In genomic region chr21:40841524-40842196, GRCh38 we compare ENCODE assay signal across 7 cellular contexts. TPM values are rescaled to one million over a fixed set of nuclear protein-coding genes. Genes with fewer than 3 reads are reported as not detected.
DNase-seq lines count a peak whose midpoint lies in the region; ATAC-seq and TF ChIP-seq lines count a peak whose summit lies in the region.

No MANE protein-coding gene starts in this region.

- no peak overlapping the region; the same call in 1 of the 2 replicates for H3K4me3 ChIP-seq in IMR-90 (ENCODE audit: insufficient read depth, low read depth, low read length)
- H3K4me3 ChIP-seq in sigmoid colon = peak overlapping the region in 3 of 4 donors; percentile 24 to 44 (median 28)

- DNase-seq in IMR-90 (no peak), NCI-H82 treated with DMSO at 0.1 percent for 48 hours (lab: John Stamatoyannopoulos, UW; ENCODE audit: unreplicated experiment) (peak; percentile 71), left cardiac atrium (peak; percentile 43), sigmoid colon (no peak), T-helper 2 cell (no peak)

- no peak overlapping the region for H2AK9ac ChIP-seq in IMR-90 (replicated peaks; ENCODE audit: low read depth, low read length, poor library complexity)

- CTCF ChIA-PET in IMR-90 (lab: Yijun Ruan, JAX) = no interaction called here

- H3K4me2 ChIP-seq in IMR-90 (ENCODE audit: low read depth, low read length) = peak overlapping the region; percentile 39; the same call in 1 of the 2 replicates

- H2AK5ac ChIP-seq in IMR-90 (ENCODE audit: low read depth, low read length) = no peak overlapping the region

- no peak for TF ChIP-seq POLR2A in IMR-90 (IDR thresholded peaks at IDR 0.05; ENCODE audit: low read depth, low read length)
- no peak for TF ChIP-seq POLR2A in sigmoid colon (IDR thresholded peaks at IDR 0.05)

- H3K9me3 ChIP-seq in IMR-90 (ENCODE audit: control insufficient read depth, insufficient read depth, low read length) (peaks cover 14% of the 10 kb centered on the region), sigmoid colon (no peaks in the 10 kb centered on the region)

- H3K79me1 ChIP-seq in IMR-90 (ENCODE audit: low read depth in 1 of 2, low read length in 2 of 2) = no peaks in the 10 kb centered on the region

- peak overlapping the region; percentile 14 for H2AFZ ChIP-seq in IMR-90 (replicated peaks; ENCODE audit: low read length, poor library complexity)

- H3K27ac ChIP-seq in IMR-90 (ENCODE audit: insufficient read depth, low read length) (no peak overlapping the region), sigmoid colon (no peak overlapping the region)

- no peak overlapping the region for H3K14ac ChIP-seq in IMR-90 (replicated peaks; ENCODE audit: low read depth, low read length)

- dilution Hi-C loops in IMR-90 (cut with HindIII; ENCODE audit: low sequenced_read_pairs, unreplicated experiment) = no loop called here

- H3K9ac ChIP-seq in IMR-90 (ENCODE audit: low read depth, low read length) = no peak overlapping the region

- POLR2A ChIA-PET in IMR-90 (lab: Charles Lee; ENCODE audit: unreplicated experiment) = no interaction called here

- H3K36me3 ChIP-seq in IMR-90 (ENCODE audit: control insufficient read depth, insufficient read depth, low read length) (no peaks in the 10 kb centered on the region), sigmoid colon (no peaks in the 10 kb centered on the region)

- no peak overlapping the region for H3K4ac ChIP-seq in IMR-90 (ENCODE audit: low read depth, low read length)

- TF ChIP-seq CTCF in IMR-90 (conservative IDR thresholded peaks at IDR 0.05; ENCODE audit: low read depth, low read length) (peak; percentile 21; the same call in 1 of the 2 replicates), sigmoid colon (IDR thresholded peaks at IDR 0.05) (peak in 1 of 4 experiments; percentile 33)

- intact Hi-C loops in IMR-90 (cut with micrococcal nuclease) = no loop called here
- intact Hi-C loops in left cardiac atrium (cut with DNase I) = loop anchor here in 1 of 2 donors (10.0 kb wide), 1 partner anchor 377 kb away; no protein-coding TSS in a partner anchor
- intact Hi-C loops in sigmoid colon (cut with DNase I) = loop anchor here (10.0 kb wide), 1 partner anchor 223 kb away; no protein-coding TSS in a partner anchor

- H2BK120ac ChIP-seq in IMR-90 (ENCODE audit: low read depth, low read length) = no peak overlapping the region

- 4% methylated on average over 13 of the region's 39 CpGs; no CpG with 5 or more reads in 1 of the 2 experiments for WGBS in IMR-90 (ENCODE audit: extremely low coverage in 2 of 2, insufficient read length in 1 of 2), 2 experiments
- 4 to 16% methylated on average over 39 of the region's 39 CpGs for WGBS in sigmoid colon, 2 donors

- no peak overlapping the region for H2BK15ac ChIP-seq in IMR-90 (ENCODE audit: low read depth, low read length)

- H4K20me1 ChIP-seq in IMR-90 (ENCODE audit: insufficient read depth, low read length) = no peaks in the 10 kb centered on the region

- no peak overlapping the region for H4K91ac ChIP-seq in IMR-90 (ENCODE audit: insufficient read depth, low read depth, low read length)

- TF ChIP-seq EP300 in sigmoid colon (IDR thresholded peaks at IDR 0.05) = no peak

- no peak overlapping the region for H3K23ac ChIP-seq in IMR-90 (ENCODE audit: low read depth, low read length)

- no peak overlapping the region for H2BK20ac ChIP-seq in IMR-90 (ENCODE audit: low read depth, low read length)

- no TSS peak for BruUV-seq in IMR-90 (replicated peaks; lab: Mats Ljungman, UMichigan)

- H3K4me1 ChIP-seq in IMR-90 (ENCODE audit: control insufficient read depth, insufficient read depth, low read length) (no peaks in the 10 kb centered on the region), sigmoid colon (peaks cover 0 to 25% (median 8%) of the 10 kb centered on the region in 4 donors)

- no peak overlapping the region for H4K8ac ChIP-seq in IMR-90 (ENCODE audit: low read depth in 2 of 2, low read length in 2 of 2)

- no peaks in the 10 kb centered on the region for H3K9me1 ChIP-seq in IMR-90 (ENCODE audit: insufficient read depth, low read length)

- no peak overlapping the region for H2BK5ac ChIP-seq in IMR-90 (ENCODE audit: low read depth, low read length, poor library complexity, severe bottlenecking)

- no peak for TF ChIP-seq RAD21 in IMR-90 (IDR thresholded peaks at IDR 0.05; ENCODE audit: low read length)

- no peak overlapping the region for H3K56ac ChIP-seq in IMR-90 (ENCODE audit: extremely low read depth, insufficient read depth, low read length)

- H4K5ac ChIP-seq in IMR-90 (ENCODE audit: low read depth, low read length) = no peak overlapping the region

- ATAC-seq in IMR-90 (ENCODE audit: low read depth) (no peak), left cardiac atrium (peak; percentile 53 to 62), HG02763 (IDR thresholded peaks at IDR 0.05; ENCODE audit: unreplicated experiment) (no peak), GM18498 (IDR thresholded peaks at IDR 0.05; ENCODE audit: unreplicated experiment) (no peak)

- H3K27me3 ChIP-seq in IMR-90 (ENCODE audit: control insufficient read depth, insufficient read depth, low read length) (no peaks in the 10 kb centered on the region), sigmoid colon (peaks cover 0 to 39% (median 19%) of the 10 kb centered on the region in 3 donors)

- in situ Hi-C loops in IMR-90 (cut with MboI; ENCODE audit: low sequenced_read_pairs) = no loop called here

- H3K18ac ChIP-seq in IMR-90 (ENCODE audit: low read depth, low read length) = no peak overlapping the region

TF ChIP-seq in IMR-90, 13 proteins besides CTCF, POLR2A, EP300 and RAD21:
- TF ChIP-seq CEBPB (IDR thresholded peaks at IDR 0.05; ENCODE audit: low read depth, low read length) (no peak), USF2 (IDR thresholded peaks at IDR 0.05; ENCODE audit: low read depth, low read length) (no peak), CHD1 (IDR thresholded peaks at IDR 0.05; ENCODE audit: low read depth, low read length) (no peak), SMC3 (IDR thresholded peaks at IDR 0.05; ENCODE audit: low read depth, low read length) (no peak), ELK1 (IDR thresholded peaks at IDR 0.05; ENCODE audit: borderline replicate concordance, low read depth, low read length) (no peak), RFX5 (IDR thresholded peaks at IDR 0.05; ENCODE audit: low read depth, low read length) (no peak), NFE2L2 (IDR thresholded peaks at IDR 0.05; ENCODE audit: low read depth, low read length) (no peak), BHLHE40 (IDR thresholded peaks at IDR 0.05; ENCODE audit: low read depth, low read length) (no peak), MAFK (IDR thresholded peaks at IDR 0.05; ENCODE audit: low read depth, low read length) (no peak), FOS (IDR thresholded peaks at IDR 0.05; ENCODE audit: low read depth, low read length) (no peak), RCOR1 (IDR thresholded peaks at IDR 0.05; ENCODE audit: insufficient replicate concordance, low read length) (no peak), MAZ (IDR thresholded peaks at IDR 0.05; ENCODE audit: borderline replicate concordance, low read depth, low read length) (no peak), MXI1 (IDR thresholded peaks at IDR 0.05; ENCODE audit: borderline replicate concordance, low read depth, low read length) (no peak)

RNA-seq across cellular contexts. Expression of gene DSCAM, which starts 5.3 kb away (rescaled TPM):
- total RNA-seq in IMR-90 (2012; rRNA removed) = under 0.01 TPM in 2 replicates
- polyA plus RNA-seq in IMR-90 (2012; rRNA removed) = 0.02 TPM in 1 of 2 replicates, not detected in the other
- polyA plus RNA-seq in IMR-90 (2012; cell fraction: cytosol; rRNA removed) = under 0.01 TPM in 1 of 2 replicates, not detected in the other
- not detected in 2 replicates for polyA plus RNA-seq in IMR-90 (2012; cell fraction: nucleus; rRNA removed; ENCODE audit: low replicate concordance)
- total RNA-seq in left cardiac atrium = not detected
- total RNA-seq in sigmoid colon = under 1 TPM; 0.27 to 0.55 (median 0.34) TPM
- polyA plus RNA-seq in sigmoid colon = under 1 TPM in 1 of 3 donors, not detected in 2; 0.17 TPM

Comparison
In these comparisons a context has a peak if more than half of its experiments do, and no peak if none do; other contexts are left out.
1. ATAC-seq: peak in left cardiac atrium (2 of 2); none in IMR-90 (single experiment), HG02763 (single experiment) and GM18498 (single experiment).
2. DNase-seq: peak in NCI-H82 treated with DMSO at 0.1 percent for 48 hours (single experiment) and left cardiac atrium (single experiment); none in IMR-90 (single experiment), sigmoid colon (single experiment) and T-helper 2 cell (0 of 5).